In genomic region chr13:37598572-37598971, GRCh38 we compare ENCODE assay signal across 14 cellular contexts. TPM values are rescaled to one million over a fixed set of nuclear protein-coding genes. Genes with fewer than 3 reads are reported as not detected.
DNase-seq lines count a peak whose midpoint lies in the region; ATAC-seq and TF ChIP-seq lines count a peak whose summit lies in the region.
"Had no signal": no experiment of that assay in that cellular context is flagged by ENCODE, and none has a peak within 500 bp of the region (broad histone marks: within the 10 kb centered on the region; RNA-seq: fewer than 3 reads in every experiment).

POSTN (minus strand) TSS chr13:37598768; CDS start chr13:37598726, 42 bp downstream.

- H3K27me3 ChIP-seq in vagina: no peaks in the 10 kb centered on the region
- H3K27me3 ChIP-seq: foreskin keratinocyte, neutrophil had no signal

- no peak for ATAC-seq in Right ventricle myocardium superior (ENCODE audit: poor library complexity)
- ATAC-seq in left ventricle myocardium superior: no peak
- ATAC-seq in omental fat pad (ENCODE audit: low FRiP score): no peak
- ATAC-seq: foreskin keratinocyte had no signal

- TF ChIP-seq POLR2A in vagina (IDR thresholded peaks at IDR 0.05): no peak

- H3K36me3 ChIP-seq in vagina: no peaks in the 10 kb centered on the region
- H3K36me3 ChIP-seq: neutrophil had no signal

- no peak within 1 kb of the TSS for H3K27ac ChIP-seq in vagina
- H3K27ac ChIP-seq: foreskin keratinocyte, neutrophil, SK-N-MC had no signal

- intact Hi-C loops in Right ventricle myocardium superior (cut with DNase I): no loop called here
- intact Hi-C loops in left ventricle myocardium superior (cut with micrococcal nuclease): no loop called here
- intact Hi-C loops in cardiac septum (cut with DNase I): no loop called here
- intact Hi-C loops in vagina (cut with DNase I): no loop called here

- no peaks in the 10 kb centered on the region for H3K4me1 ChIP-seq in vagina

- H3K9me3 ChIP-seq in vagina: no peaks in the 10 kb centered on the region
- H3K9me3 ChIP-seq: neutrophil had no signal

- no peak for DNase-seq in Right ventricle myocardium superior
- DNase-seq in left ventricle myocardium superior: no peak
- DNase-seq in cardiac septum (ENCODE audit: low spot score): no peak
- no peak for DNase-seq in omental fat pad (ENCODE audit: low spot score)
- no peak for DNase-seq in vagina (ENCODE audit: extremely low spot score in 2 of 2)
- DNase-seq in stimulated activated CD4-positive, alpha-beta T cell treated with anti-CD3 and anti-CD28 coated beads, Interleukin-2, amount 100 ng/mL, for 24 hours: no peak
- no peak for DNase-seq in KG1 (lab: John Stamatoyannopoulos, UW)
- DNase-seq in NCI-H345 (lab: John Stamatoyannopoulos, UW): no peak
- DNase-seq: 8988T; activated CD4-positive, alpha-beta T cell treated with anti-CD3 and anti-CD28 coated beads, Interleukin-2, amount 50 U/mL, for 4 hours; activated naive CD8-positive, alpha-beta T cell treated with anti-CD3 and anti-CD28 coated beads for 36 hours; foreskin keratinocyte had no signal

- TF ChIP-seq CTCF in omental fat pad (IDR thresholded peaks at IDR 0.05) (no peak), vagina (IDR thresholded peaks at IDR 0.05) (no peak)

- no peak within 1 kb of the TSS for H3K4me3 ChIP-seq in vagina
- H3K4me3 ChIP-seq: SK-N-MC had no signal

RNA-seq across cellular contexts. Expression of gene POSTN, which starts in this region (rescaled TPM):
- 10.0 TPM for total RNA-seq in Right ventricle myocardium superior
- 6.9 TPM for total RNA-seq in left ventricle myocardium superior
- 109 TPM for total RNA-seq in cardiac septum
- total RNA-seq in omental fat pad: 10 to 100 TPM; 27.0 to 85.6 (median 36.6) TPM
- total RNA-seq in vagina: 60.9 TPM
- total RNA-seq: activated naive CD8-positive, alpha-beta T cell treated with anti-CD3 and anti-CD28 coated beads for 36 hours had no signal
